In the genomic region with DNA sequence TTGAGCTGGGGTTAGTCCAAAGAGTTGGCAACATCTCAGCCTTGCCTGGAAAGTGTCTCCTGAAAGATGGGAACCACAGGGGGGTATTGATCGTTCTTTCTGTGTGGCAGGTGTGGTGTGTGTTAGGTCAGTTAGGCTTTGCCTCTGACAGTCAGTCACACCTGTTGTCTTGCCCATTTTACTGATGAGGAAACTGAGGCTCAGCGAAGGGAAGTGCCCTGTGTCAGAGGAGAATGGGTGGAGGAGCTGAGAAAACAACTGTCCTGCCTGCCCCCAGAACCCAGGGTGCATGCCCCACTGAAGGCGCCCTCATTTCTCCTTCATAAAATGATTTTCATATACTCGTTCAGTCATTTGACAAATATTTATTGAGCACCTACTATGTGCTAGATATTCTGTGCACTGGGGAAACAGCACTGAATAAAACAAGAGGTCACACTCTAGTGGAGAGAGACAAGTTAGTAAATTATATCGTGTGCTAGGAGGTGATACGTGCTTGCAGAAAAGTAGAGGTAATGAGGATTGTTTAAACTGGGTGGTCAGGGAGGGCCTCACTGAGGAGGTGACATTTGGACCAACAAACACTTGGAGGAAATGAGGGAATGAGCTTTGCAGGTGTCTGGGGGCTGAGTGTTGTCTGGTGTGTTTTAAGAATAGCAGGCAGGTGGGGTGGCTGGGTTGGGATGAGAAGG, we compare ENCODE assay signal across 9 cellular contexts. TPM values are rescaled to one million over a fixed set of nuclear protein-coding genes. Genes with fewer than 3 reads are reported as not detected.
DNase-seq lines count a peak whose midpoint lies in the region; ATAC-seq, FAIRE-seq and TF ChIP-seq lines count a peak whose summit lies in the region.
"Had no signal": no experiment of that assay in that cellular context is flagged by ENCODE, and none has a peak within 500 bp of the region (broad histone marks: within the 10 kb centered on the region; RNA-seq: fewer than 3 reads in every experiment).

No MANE protein-coding gene starts in this region.

- H4K20me1 ChIP-seq in OCI-LY7 (ENCODE audit: insufficient read depth, low read length) (no peaks in the 10 kb centered on the region), endothelial cell of umbilical vein (replicated peaks; ENCODE audit: control insufficient read depth, extremely low read depth, insufficient read depth, low read length) (no peaks in the 10 kb centered on the region)

- H3K4me3 ChIP-seq in GM12865 (ENCODE audit: low read depth, low read length), result peak overlapping the region; percentile 96
- H3K4me3 ChIP-seq in OCI-LY7 (ENCODE audit: low read depth, low read length, poor library complexity, severe bottlenecking), result peak overlapping the region; percentile 81
- peak overlapping the region; percentile 78 to 98 (median 82) for H3K4me3 ChIP-seq in endothelial cell of umbilical vein (replicated peaks in 1 of 3; ENCODE audit: insufficient read depth in 1 of 3, low read depth in 1 of 3, low read length in 3 of 3)
- peak overlapping the region; percentile 53 to 69 (median 56) for H3K4me3 ChIP-seq in gastrocnemius medialis

- H3K4me1 ChIP-seq in OCI-LY7 (ENCODE audit: insufficient read depth, low read length, poor library complexity, severe bottlenecking) (peaks cover 24% of the 10 kb centered on the region), endothelial cell of umbilical vein (ENCODE audit: control insufficient read depth, extremely low read depth, insufficient read depth, low read length) (peaks cover 20% of the 10 kb centered on the region), gastrocnemius medialis (peaks cover 0 to 10% of the 10 kb centered on the region in 2 donors)

- DNase-seq in GM12865 (ENCODE audit: low read depth), result no peak
- no peak for DNase-seq in OCI-LY7 (ENCODE audit: low spot score)
- no peak for DNase-seq in endothelial cell of umbilical vein (ENCODE audit: low read depth, low spot score)
- no peak for DNase-seq in gastrocnemius medialis
- DNase-seq in medulla oblongata (ENCODE audit: extremely low spot score), result no peak
- no peak for DNase-seq in D721Med (ENCODE audit: insufficient read length, low spot score)
- DNase-seq: NCI-H2081 had no signal

- H3K9me1 ChIP-seq in endothelial cell of umbilical vein (replicated peaks; ENCODE audit: control insufficient read depth, extremely low read depth, insufficient read depth, low read length), result no peaks in the 10 kb centered on the region

- no peak overlapping the region for H3K9ac ChIP-seq in endothelial cell of umbilical vein (replicated peaks; ENCODE audit: extremely low read depth, insufficient read depth, low read length)

- H3K27me3 ChIP-seq in endothelial cell of umbilical vein (ENCODE audit: control insufficient read depth in 2 of 2, insufficient read depth in 2 of 2, low read length in 2 of 2), result no peaks in the 10 kb centered on the region
- peaks cover 30 to 53% (median 39%) of the 10 kb centered on the region in 3 donors for H3K27me3 ChIP-seq in gastrocnemius medialis

- no peaks in the 10 kb centered on the region for H3K9me3 ChIP-seq in OCI-LY7 (ENCODE audit: low read length)
- no peaks in the 10 kb centered on the region for H3K9me3 ChIP-seq in endothelial cell of umbilical vein (replicated peaks; ENCODE audit: control insufficient read depth, insufficient read depth, low read length)
- no peaks in the 10 kb centered on the region for H3K9me3 ChIP-seq in gastrocnemius medialis

- BruUV-seq in OCI-LY7 (replicated peaks; lab: Mats Ljungman, UMichigan) (no TSS peak), endothelial cell of umbilical vein (replicated peaks; lab: Mats Ljungman, UMichigan) (no TSS peak)

- no peak overlapping the region for H2AFZ ChIP-seq in OCI-LY7 (ENCODE audit: low read length)
- H2AFZ ChIP-seq in endothelial cell of umbilical vein (ENCODE audit: low read depth, low read length), result no peak overlapping the region

- H3K36me3 ChIP-seq in OCI-LY7 (ENCODE audit: insufficient read depth, low read length) (peaks cover 46% of the 10 kb centered on the region), endothelial cell of umbilical vein (ENCODE audit: control insufficient read depth in 2 of 2, extremely low read depth in 1 of 2, insufficient read depth in 2 of 2, low read length in 2 of 2) (peaks cover 16 to 17% of the 10 kb centered on the region in 2 experiments), gastrocnemius medialis (no peaks in the 10 kb centered on the region)

- ATAC-seq in gastrocnemius medialis (no peak), GM18870 (IDR thresholded peaks at IDR 0.05; ENCODE audit: unreplicated experiment) (no peak)

- H3K27ac ChIP-seq in OCI-LY7 (ENCODE audit: low read depth, low read length, poor library complexity, severe bottlenecking) (peak overlapping the region; percentile 51), endothelial cell of umbilical vein (ENCODE audit: insufficient read depth, low read depth, low read length) (peak overlapping the region; percentile 95), gastrocnemius medialis (no peak overlapping the region)

- TF ChIP-seq POLR2A in endothelial cell of umbilical vein (IDR thresholded peaks at IDR 0.05; ENCODE audit: low read depth, low read length) (no peak), gastrocnemius medialis (IDR thresholded peaks at IDR 0.05) (no peak)

- TF ChIP-seq CTCF in GM12865 (IDR thresholded peaks at IDR 0.05; ENCODE audit: insufficient read depth, low read depth, low read length, missing control alignments) (no peak), OCI-LY7 (conservative IDR thresholded peaks at IDR 0.05; ENCODE audit: low read length) (no peak), endothelial cell of umbilical vein (IDR thresholded peaks at IDR 0.05; ENCODE audit: extremely low read depth in 1 of 2, insufficient read depth in 1 of 2, low read depth in 1 of 2, low read length in 2 of 2) (no peak), gastrocnemius medialis (IDR thresholded peaks at IDR 0.05 in 4 of 5, conservative IDR thresholded peaks at IDR 0.05 in 1 of 5) (no peak), D721Med (IDR thresholded peaks at IDR 0.05; ENCODE audit: insufficient read depth, missing control alignments) (no peak)

- FAIRE-seq in endothelial cell of umbilical vein (lab: Jason Lieb, UNC), result no peak
- FAIRE-seq in D721Med (lab: Jason Lieb, UNC), result no peak

- in situ Hi-C loops in gastrocnemius medialis (cut with MboI; ENCODE audit: low sequenced_read_pairs in 4 of 4), result loop anchor here in 1 of 4 donors (10.0 kb wide), 1 partner anchor 109 kb away; a partner anchor contains a TSS

- no peaks in the 10 kb centered on the region for H3K9me2 ChIP-seq in OCI-LY7 (ENCODE audit: insufficient read depth, low read length)

- intact Hi-C loops in OCI-LY7 (cut with micrococcal nuclease; ENCODE audit: unreplicated experiment) (loop anchor here (2.0 kb wide), 1 partner anchor 55 kb away; no protein-coding TSS in a partner anchor), endothelial cell of umbilical vein (cut with micrococcal nuclease) (loop anchor here (2.0 kb wide), 1 partner anchor 57 kb away; no protein-coding TSS in a partner anchor), gastrocnemius medialis (cut with DNase I; ENCODE audit: low total_unique reads) (loop anchor here (5.0 kb wide), 1 partner anchor 46 kb away; no protein-coding TSS in a partner anchor)

- peaks cover 17% of the 10 kb centered on the region; the same call in 1 of the 2 replicates for H3K79me2 ChIP-seq in OCI-LY7 (ENCODE audit: insufficient read depth, low read depth, low read length)
- H3K79me2 ChIP-seq in endothelial cell of umbilical vein (ENCODE audit: control insufficient read depth, insufficient read depth, low read length), result peaks cover 32% of the 10 kb centered on the region

- dilution Hi-C loops in endothelial cell of umbilical vein (cut with MboI; ENCODE audit: extremely low pct_ligation_motif_present, low sequenced_read_pairs), result no loop called here

- POLR2A ChIA-PET in OCI-LY7 (lab: Charles Lee) (interaction anchor here (0.6 kb wide), 1 partner anchor 11 kb away, joined by 3 read pairs; no protein-coding TSS in a partner anchor), endothelial cell of umbilical vein (lab: Charles Lee) (no interaction called here)

- peak overlapping the region; percentile 82 for H3K4me2 ChIP-seq in OCI-LY7 (ENCODE audit: low read length)
- H3K4me2 ChIP-seq in endothelial cell of umbilical vein (ENCODE audit: insufficient read depth, low read length), result peak overlapping the region; percentile 78

- CTCF ChIA-PET in OCI-LY7 (lab: Charles Lee; ENCODE audit: unreplicated experiment) (no interaction called here), endothelial cell of umbilical vein (lab: Charles Lee) (no interaction called here)

RNA-seq across cellular contexts. Expression of a gene that starts 1.6 kb away (rescaled TPM):
- total RNA-seq in OCI-LY7 (2014; rRNA removed; shearing (Covaris generic)), result 76.8 and 82.1 TPM in 2 replicates
- 147 and 155 TPM in 2 replicates for total RNA-seq in OCI-LY7 (2022)
- total RNA-seq in endothelial cell of umbilical vein, result 219 and 223 TPM in 2 replicates
- polyA plus RNA-seq in endothelial cell of umbilical vein, result 290 and 387 TPM in 2 replicates
- 320 and 328 TPM in 2 replicates for polyA plus RNA-seq in endothelial cell of umbilical vein (2011; cell fraction: cytosol; rRNA removed)
- polyA plus RNA-seq in endothelial cell of umbilical vein (2011; cell fraction: nucleus; rRNA removed), result 102 and 116 TPM in 2 replicates
- polyA plus RNA-seq in endothelial cell of umbilical vein (2012), result 278 and 370 TPM in 2 replicates
- polyA minus RNA-seq in endothelial cell of umbilical vein, result 161 and 173 TPM in 2 replicates
- 97.0 TPM for polyA minus RNA-seq in endothelial cell of umbilical vein (2011; cell fraction: cytosol; rRNA and poly(A)+ RNA removed)
- polyA minus RNA-seq in endothelial cell of umbilical vein (2011; cell fraction: nucleus; rRNA and poly(A)+ RNA removed), result 58.1 and 58.4 TPM in 2 replicates
- total RNA-seq in gastrocnemius medialis, result 10 to 100 TPM in 3 of 4 donors, 1 to 10 TPM in 1; 5.2 to 23.3 (median 14.3) TPM

RNA-seq across cellular contexts. Expression of a gene that starts 13.1 kb away (rescaled TPM):
- total RNA-seq in OCI-LY7 (2014; rRNA removed; shearing (Covaris generic)), result 0.50 and 1.2 TPM in 2 replicates
- total RNA-seq in OCI-LY7 (2022) (6.1 and 6.3 TPM in 2 replicates), endothelial cell of umbilical vein (not detected in 2 replicates), gastrocnemius medialis (under 1 TPM in 1 of 4 donors, not detected in 3; 0.40 TPM)
- 0.40 TPM in 1 of 2 replicates, not detected in the other for polyA plus RNA-seq in endothelial cell of umbilical vein
- polyA plus RNA-seq in endothelial cell of umbilical vein (2011; cell fraction: cytosol; rRNA removed), result 0.14 TPM in 1 of 2 replicates, not detected in the other
- polyA plus RNA-seq in endothelial cell of umbilical vein (2011; cell fraction: nucleus; rRNA removed), result not detected in 2 replicates
- polyA plus RNA-seq in endothelial cell of umbilical vein (2012), result 0.44 TPM in 1 of 2 replicates, not detected in the other
- not detected in 2 replicates for polyA minus RNA-seq in endothelial cell of umbilical vein
- polyA minus RNA-seq in endothelial cell of umbilical vein (2011; cell fraction: cytosol; rRNA and poly(A)+ RNA removed), result not detected
- not detected in 2 replicates for polyA minus RNA-seq in endothelial cell of umbilical vein (2011; cell fraction: nucleus; rRNA and poly(A)+ RNA removed)
- total RNA-seq: dermis microvascular lymphatic vessel endothelial cell had no signal

RNA-seq across cellular contexts. Expression of a gene that starts 17.5 kb away (rescaled TPM):
- total RNA-seq in OCI-LY7 (2014; rRNA removed; shearing (Covaris generic)), result 0.57 and 1.8 TPM in 2 replicates
- total RNA-seq in OCI-LY7 (2022) (5.5 and 11.5 TPM in 2 replicates), endothelial cell of umbilical vein (not detected in 2 replicates), gastrocnemius medialis (100 to 1,000 TPM; 215 to 235 (median 225) TPM)
- not detected in 2 replicates for polyA plus RNA-seq in endothelial cell of umbilical vein
- polyA plus RNA-seq in endothelial cell of umbilical vein (2011; cell fraction: cytosol; rRNA removed), result not detected in 2 replicates
- not detected in 2 replicates for polyA plus RNA-seq in endothelial cell of umbilical vein (2011; cell fraction: nucleus; rRNA removed)
- polyA plus RNA-seq in endothelial cell of umbilical vein (2012), result 0.60 and 0.80 TPM in 2 replicates
- not detected in 2 replicates for polyA minus RNA-seq in endothelial cell of umbilical vein
- polyA minus RNA-seq in endothelial cell of umbilical vein (2011; cell fraction: cytosol; rRNA and poly(A)+ RNA removed), result not detected
- polyA minus RNA-seq in endothelial cell of umbilical vein (2011; cell fraction: nucleus; rRNA and poly(A)+ RNA removed), result not detected in 2 replicates
- total RNA-seq: dermis microvascular lymphatic vessel endothelial cell had no signal

RNA-seq across cellular contexts. Expression of a gene that starts 21.3 kb away (rescaled TPM):
- total RNA-seq in OCI-LY7 (2014; rRNA removed; shearing (Covaris generic)), result 0.28 and 1.1 TPM in 2 replicates
- 2.7 and 5.9 TPM in 2 replicates for total RNA-seq in OCI-LY7 (2022)
- not detected in 2 replicates for total RNA-seq in endothelial cell of umbilical vein
- polyA plus RNA-seq in endothelial cell of umbilical vein, result not detected in 2 replicates
- polyA plus RNA-seq in endothelial cell of umbilical vein (2011; cell fraction: cytosol; rRNA removed), result not detected in 2 replicates
- polyA plus RNA-seq in endothelial cell of umbilical vein (2011; cell fraction: nucleus; rRNA removed), result 0.11 and 0.35 TPM in 2 replicates
- 0.15 TPM in 1 of 2 replicates, not detected in the other for polyA plus RNA-seq in endothelial cell of umbilical vein (2012)
- polyA minus RNA-seq in endothelial cell of umbilical vein, result not detected in 2 replicates
- polyA minus RNA-seq in endothelial cell of umbilical vein (2011; cell fraction: cytosol; rRNA and poly(A)+ RNA removed), result not detected
- not detected in 2 replicates for polyA minus RNA-seq in endothelial cell of umbilical vein (2011; cell fraction: nucleus; rRNA and poly(A)+ RNA removed)
- total RNA-seq in gastrocnemius medialis, result 10 to 100 TPM; 16.1 to 31.5 (median 27.2) TPM
- total RNA-seq: dermis microvascular lymphatic vessel endothelial cell had no signal

RNA-seq across cellular contexts. Expression of a gene that starts 40.5 kb away (rescaled TPM):
- total RNA-seq in OCI-LY7 (2014; rRNA removed; shearing (Covaris generic)), result 0.35 TPM in 1 of 2 replicates, not detected in the other
- 0.88 TPM in 1 of 2 replicates, not detected in the other for total RNA-seq in OCI-LY7 (2022)
- not detected in 2 replicates for total RNA-seq in endothelial cell of umbilical vein
- polyA plus RNA-seq in endothelial cell of umbilical vein, result not detected in 2 replicates
- polyA plus RNA-seq in endothelial cell of umbilical vein (2011; cell fraction: cytosol; rRNA removed), result 0.08 TPM in 1 of 2 replicates, not detected in the other
- polyA plus RNA-seq in endothelial cell of umbilical vein (2011; cell fraction: nucleus; rRNA removed), result not detected in 2 replicates
- polyA plus RNA-seq in endothelial cell of umbilical vein (2012), result not detected in 2 replicates
- not detected in 2 replicates for polyA minus RNA-seq in endothelial cell of umbilical vein
- polyA minus RNA-seq in endothelial cell of umbilical vein (2011; cell fraction: cytosol; rRNA and poly(A)+ RNA removed), result 5.8 TPM
- polyA minus RNA-seq in endothelial cell of umbilical vein (2011; cell fraction: nucleus; rRNA and poly(A)+ RNA removed), result not detected in 2 replicates
- 10 to 100 TPM in 1 of 4 donors, under 1 TPM in 1, not detected in 2; 0.26 to 13.4 TPM for total RNA-seq in gastrocnemius medialis
- total RNA-seq: dermis microvascular lymphatic vessel endothelial cell had no signal

Comparison
In these comparisons a context has a peak if more than half of its experiments do, and no peak if none do; other contexts are left out.
1. H3K27ac ChIP-seq: peak in OCI-LY7 (single experiment) and endothelial cell of umbilical vein (single experiment); none in gastrocnemius medialis (0 of 4).
2. RNA of a gene that starts 17.5 kb away (total RNA-seq): 215 to 235 TPM in gastrocnemius medialis; 0.57 to 11.5 TPM in OCI-LY7 and not detected in endothelial cell of umbilical vein; every median in the first group is over 10 times any median in the second.
3. Peak in every context shown above with its lines, with median percentiles within 50 percentile points of each other: H3K4me3 ChIP-seq.